24 cellular contexts compared by ENCODE assay signal in the genomic region with DNA sequence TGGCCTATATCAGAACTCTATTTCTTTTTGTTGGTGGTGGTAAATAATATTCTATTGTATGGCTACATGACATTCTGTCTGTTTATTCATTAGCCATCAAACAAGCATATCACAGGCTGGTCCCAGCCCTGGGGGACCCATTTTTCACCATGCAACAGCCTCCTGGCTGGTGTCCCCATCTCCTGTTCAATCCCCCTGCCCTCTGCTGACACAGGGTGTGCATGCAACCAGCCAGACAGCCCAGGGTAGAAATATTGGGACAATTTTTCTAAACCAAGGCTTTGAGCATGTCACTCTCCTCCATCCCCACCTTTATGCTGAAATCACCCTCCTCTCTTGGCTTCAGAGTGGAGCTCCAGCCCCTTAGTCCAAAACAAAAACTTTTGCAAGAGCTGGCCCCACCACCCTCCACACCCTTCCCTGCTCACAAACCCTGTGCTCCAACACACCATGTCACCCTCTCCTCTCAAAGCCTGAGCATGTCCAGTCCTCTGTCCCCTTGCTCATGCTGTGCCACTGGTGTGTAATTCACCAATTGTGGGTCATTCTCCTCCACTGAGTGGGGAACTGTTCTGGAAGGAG.
"Had no signal": no experiment of that assay in that cellular context is flagged by ENCODE, and none has a peak within 500 bp of the region (broad histone marks: within the 10 kb centered on the region; RNA-seq: fewer than 3 reads in every experiment).

No MANE protein-coding gene starts in this region.

- H3K36me3 Mint-ChIP-seq: activated naive CD8-positive, alpha-beta T cell; T-cell had no signal

- H3K36me3 ChIP-seq: brain microvascular endothelial cell, cardiac muscle cell had no signal

- H3K4me1 Mint-ChIP-seq: activated T-helper 17 cell treated with anti-CD3 and anti-CD28 coated beads, Interleukin-2, amount 50 U/mL, for 72 hours had no signal

- H3K4me3 Mint-ChIP-seq: activated CD8-positive, alpha-beta T cell treated with anti-CD3 and anti-CD28 coated beads for 36 hours; activated naive CD4-positive, alpha-beta T cell treated with anti-CD3 and anti-CD28 coated beads for 36 hours; activated naive CD8-positive, alpha-beta T cell; activated T-helper 17 cell treated with anti-CD3 and anti-CD28 coated beads, Interleukin-2, amount 50 U/mL, for 72 hours; T-cell had no signal

- H3K9me3 Mint-ChIP-seq: activated CD8-positive, alpha-beta T cell treated with anti-CD3 and anti-CD28 coated beads for 36 hours; activated T-helper 17 cell treated with anti-CD3 and anti-CD28 coated beads, Interleukin-2, amount 50 U/mL, for 72 hours had no signal

- H3K27ac Mint-ChIP-seq: activated CD8-positive, alpha-beta T cell treated with anti-CD3 and anti-CD28 coated beads for 36 hours; activated naive CD4-positive, alpha-beta T cell treated with anti-CD3 and anti-CD28 coated beads for 36 hours; activated naive CD8-positive, alpha-beta T cell; activated T-helper 17 cell treated with anti-CD3 and anti-CD28 coated beads, Interleukin-2, amount 50 U/mL, for 72 hours; T-cell had no signal

- H3K27ac ChIP-seq: brain microvascular endothelial cell, cardiac muscle cell, SK-N-MC, VCaP had no signal

- DNase-seq: activated CD4-positive, alpha-beta T cell treated with anti-CD3 and anti-CD28 coated beads, Interleukin-2, amount 50 U/mL, for 1 hour; activated CD4-positive, CD25-positive, alpha-beta regulatory T cell; activated CD8-positive, alpha-beta T cell treated with anti-CD3 and anti-CD28 coated beads for 36 hours; activated gamma-delta T cell; activated naive CD4-positive, alpha-beta T cell treated with anti-CD3 and anti-CD28 coated beads for 36 hours; activated T-cell treated with anti-CD3 and anti-CD28 coated beads for 4 hours; activated T-cell treated with anti-CD3 and anti-CD28 coated beads, Interleukin-2, amount 50 U/mL, for 48 hours; amygdala; brain microvascular endothelial cell; NCI-H1092; NCI-H1417; NCI-H2029; NCI-H2107; NCI-H2171 treated with DMSO at 0.1 percent for 48 hours; NCI-H226; NCI-H510A; NCI-H526 treated with DMSO at 0.1 percent for 48 hours; NCI-H82; T-cell had no signal

- H3K27me3 ChIP-seq: brain microvascular endothelial cell had no signal

- ATAC-seq: activated CD8-positive, alpha-beta T cell treated with anti-CD3 and anti-CD28 coated beads for 36 hours; activated T-helper 17 cell treated with anti-CD3 and anti-CD28 coated beads, Interleukin-2, amount 50 U/mL, for 72 hours; T-cell had no signal

- H3K4me3 ChIP-seq: cardiac muscle cell, SK-N-MC had no signal
